15 cellular contexts compared by ENCODE assay signal in the genomic region with DNA sequence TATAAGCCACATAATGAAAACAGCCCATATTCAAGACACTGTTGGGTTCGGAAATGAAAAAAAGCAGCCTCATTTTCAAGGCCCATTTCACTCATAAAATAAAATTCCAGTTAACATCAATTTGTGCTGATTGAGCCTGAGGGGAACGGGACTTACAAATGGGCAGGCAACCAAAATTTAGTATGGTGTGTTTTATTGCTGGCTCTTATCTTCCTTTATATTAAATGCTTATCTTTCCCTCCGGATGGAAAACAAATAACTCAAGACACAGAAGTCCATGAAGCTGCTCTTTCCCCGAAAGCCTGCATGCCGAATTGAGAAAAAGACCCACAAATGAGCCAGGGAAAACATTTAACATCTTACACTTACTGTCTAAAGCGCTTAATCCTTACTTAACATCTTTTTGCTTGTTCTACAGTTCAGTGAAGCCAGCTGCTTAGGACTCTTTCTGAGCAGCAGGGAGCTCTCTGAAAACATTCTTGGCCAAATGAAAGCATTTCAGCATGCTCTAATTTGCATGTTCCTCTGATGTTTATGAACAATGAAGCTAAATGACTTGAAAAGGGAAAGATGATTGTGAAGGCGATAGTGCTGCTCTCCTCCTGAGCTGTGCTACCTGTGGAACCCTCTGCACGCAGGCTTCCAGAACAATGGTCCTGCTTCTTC.
"Had no signal": no experiment of that assay in that cellular context is flagged by ENCODE, and none has a peak within 500 bp of the region (broad histone marks: within the 10 kb centered on the region; RNA-seq: fewer than 3 reads in every experiment).

No MANE protein-coding gene starts in this region.

- H3K27me3 ChIP-seq: ascending aorta, cardiac muscle cell, colonic mucosa, gastrocnemius medialis, suprapubic skin had no signal

- H3K27ac ChIP-seq: ascending aorta, cardiac muscle cell, colonic mucosa, gastrocnemius medialis, lower lobe of right lung, suprapubic skin had no signal

- H3K9me3 ChIP-seq: ascending aorta, colonic mucosa, gastrocnemius medialis, lower lobe of right lung, suprapubic skin had no signal

- H3K4me3 ChIP-seq: ascending aorta, cardiac muscle cell, colonic mucosa, gastrocnemius medialis, lower lobe of right lung, suprapubic skin had no signal

- H3K4me1 ChIP-seq: ascending aorta had no signal

- H3K36me3 ChIP-seq: colonic mucosa had no signal

- ATAC-seq: activated CD8-positive, alpha-beta T cell treated with anti-CD3 and anti-CD28 coated beads, Interleukin-2, amount 10 ng/mL, durations not matched to agents 7 days and 5 days; activated naive CD8-positive, alpha-beta T cell treated with anti-CD3 and anti-CD28 coated beads, Interleukin-2, amount 50 U/mL, for 24 hours; gastrocnemius medialis; lower lobe of right lung; naive thymus-derived CD8-positive, alpha-beta T cell had no signal

- DNase-seq: activated CD4-positive, alpha-beta T cell treated with anti-CD3 and anti-CD28 coated beads for 48 hours; activated CD8-positive, alpha-beta memory T cell treated with anti-CD3 and anti-CD28 coated beads, Interleukin-2, amount 50 U/mL, for 48 hours; activated CD8-positive, alpha-beta T cell treated with anti-CD3 and anti-CD28 coated beads, Interleukin-2, amount 10 ng/mL, durations not matched to agents 7 days and 5 days; activated naive CD4-positive, alpha-beta T cell treated with Interleukin-2 at 50 U/mL for 16 hours; activated naive CD8-positive, alpha-beta T cell treated with anti-CD3 and anti-CD28 coated beads, Interleukin-2, amount 50 U/mL, for 24 hours; colonic mucosa; gastrocnemius medialis; lower lobe of right lung; naive thymus-derived CD8-positive, alpha-beta T cell; nucleus accumbens; stimulated activated CD4-positive, alpha-beta T cell treated with anti-CD3 and anti-CD28 coated beads, Interleukin-2, amount 100 ng/mL, for 48 hours; stimulated activated naive CD4-positive, alpha-beta T cell treated with Interleukin-2 at 50 U/mL for 16 hours had no signal
